ENCODE assay signal across 12 cellular contexts in genomic region chr17:45022655-45023339, GRCh38. TPM values are rescaled to one million over a fixed set of nuclear protein-coding genes. Genes with fewer than 3 reads are reported as not detected.
DNase-seq lines count a peak whose midpoint lies in the region; TF ChIP-seq lines count a peak whose summit lies in the region.
"Had no signal": no experiment of that assay in that cellular context is flagged by ENCODE, and none has a peak within 500 bp of the region (broad histone marks: within the 10 kb centered on the region; RNA-seq: fewer than 3 reads in every experiment).

No MANE protein-coding gene starts in this region.

- H3K9me3 ChIP-seq in ovary (no peaks in the 10 kb centered on the region), spleen (no peaks in the 10 kb centered on the region)
- H3K9me3 ChIP-seq: right atrium auricular region had no signal

- DNase-seq in ELF-1 (ENCODE audit: low read depth, low spot score), result peak; percentile 49
- peak; percentile 89 for DNase-seq in NCI-H1694 (lab: John Stamatoyannopoulos, UW)
- DNase-seq in ovary, result no peak
- no peak for DNase-seq in ACHN
- no peak for DNase-seq in nephron progenitor cell
- DNase-seq in spleen, result no peak
- DNase-seq in nucleus accumbens (lab: John Stamatoyannopoulos, UW), result no peak
- DNase-seq: GDM1 had no signal

- H3K27ac ChIP-seq in ovary (peak overlapping the region; percentile 60 to 79), spleen (no peak overlapping the region)
- H3K27ac ChIP-seq: C4-2B had no signal

- 77 to 87% (median 81%) methylated on average over 13 of the region's 13 CpGs for WGBS in ovary, 3 donors
- 73 to 86% (median 80%) methylated on average over 11 to 13 of the region's 13 CpGs for WGBS in spleen, 5 donors

- H3K27ac Mint-ChIP-seq in brain (peak overlapping the region; percentile 38 to 92 (median 76)), nephron progenitor cell (no peak overlapping the region)

- no peak for TF ChIP-seq CTCF in brain (conservative IDR thresholded peaks at IDR 0.05)
- no peak for TF ChIP-seq CTCF in ovary (IDR thresholded peaks at IDR 0.05)
- no peak for TF ChIP-seq CTCF in nephron progenitor cell (IDR thresholded peaks at IDR 0.05)
- TF ChIP-seq CTCF in spleen (IDR thresholded peaks at IDR 0.05 in 8 of 11, conservative IDR thresholded peaks at IDR 0.05 in 3 of 11), result no peak

- H3K4me1 Mint-ChIP-seq in brain, result peaks cover 45% of the 10 kb centered on the region
- peaks cover 35% of the 10 kb centered on the region for H3K4me1 Mint-ChIP-seq in nephron progenitor cell

- H3K36me3 Mint-ChIP-seq in brain (peaks cover 17% of the 10 kb centered on the region), nephron progenitor cell (ENCODE audit: low read depth) (peaks cover 24% of the 10 kb centered on the region)

- H3K9me3 Mint-ChIP-seq in brain (peaks cover 0 to 2% (median 0%) of the 10 kb centered on the region in 5 experiments), nephron progenitor cell (no peaks in the 10 kb centered on the region)

- in situ Hi-C loops in ACHN (cut with HindIII; ENCODE audit: low pct_ligation_motif_present, low pct_unique_long_range_greater_than_20kb, low sequenced_read_pairs), result loop anchor here (10.0 kb wide), 1 partner anchor 102 kb away; no protein-coding TSS in a partner anchor

- TF ChIP-seq EP300 in ovary (IDR thresholded peaks at IDR 0.05), result no peak

- H3K4me3 ChIP-seq in ovary, result no peak overlapping the region
- H3K4me3 ChIP-seq in spleen, result no peak overlapping the region

- H3K4me1 ChIP-seq in ovary (ENCODE audit: insufficient read depth) (peaks cover 9% of the 10 kb centered on the region), spleen (peaks cover 14 to 48% (median 38%) of the 10 kb centered on the region in 6 donors)

- H3K4me3 Mint-ChIP-seq in brain (peak overlapping the region in 2 of 5 experiments; percentile 19 to 51), nephron progenitor cell (no peak overlapping the region)

- intact Hi-C loops in ovary (cut with DNase I), result loop anchor here (2.0 to 10.0 kb wide), 7 partner anchors 72 to 248 kb away; no protein-coding TSS in a partner anchor
- intact Hi-C loops in spleen (cut with DNase I; ENCODE audit: low total_unique reads), result loop anchor here (5.0 kb wide), 2 partner anchors 100 to 245 kb away; no protein-coding TSS in a partner anchor

- H3K36me3 ChIP-seq in ovary (no peaks in the 10 kb centered on the region), spleen (peaks cover 0 to 26% (median 0%) of the 10 kb centered on the region in 6 donors)
- H3K36me3 ChIP-seq: right atrium auricular region had no signal

- H3K27me3 ChIP-seq in ovary (no peaks in the 10 kb centered on the region), spleen (replicated peaks in 1 of 7) (peaks cover 0 to 45% (median 32%) of the 10 kb centered on the region in 7 donors)
- H3K27me3 ChIP-seq: right atrium auricular region had no signal

- TF ChIP-seq POLR2A in ovary (IDR thresholded peaks at IDR 0.05) (no peak), spleen (IDR thresholded peaks at IDR 0.05) (no peak)

- peaks cover 8% of the 10 kb centered on the region for H3K27me3 Mint-ChIP-seq in brain
- peaks cover 32% of the 10 kb centered on the region for H3K27me3 Mint-ChIP-seq in nephron progenitor cell (ENCODE audit: low read depth, poor library complexity)

RNA-seq across cellular contexts. Expression of gene DCAKD, which starts 28.6 kb away (rescaled TPM):
- polyA plus RNA-seq in brain (ENCODE audit: insufficient read depth, low read depth, low replicate concordance) (95.0 TPM), ovary (10 to 100 TPM; 19.8 to 27.0 TPM), spleen (10 to 100 TPM in 2 of 3 donors, 1 to 10 TPM in 1; 7.2 to 10.9 (median 10.4) TPM)
- total RNA-seq in ovary (10 to 100 TPM; 30.9 to 62.3 (median 48.0) TPM), spleen (10 to 100 TPM; 16.0 to 23.7 (median 19.6) TPM)

RNA-seq across cellular contexts. Expression of gene NMT1, which starts 38.3 kb away (rescaled TPM):
- polyA plus RNA-seq in brain (ENCODE audit: insufficient read depth, low read depth, low replicate concordance) (60.8 TPM), ovary (10 to 100 TPM; 23.0 to 66.5 TPM), spleen (10 to 100 TPM; 37.5 to 58.7 (median 37.7) TPM)
- total RNA-seq in ovary (10 to 100 TPM; 25.5 to 91.4 (median 79.3) TPM), spleen (100 to 1,000 TPM in 2 of 7 donors, 10 to 100 TPM in 5; 49.7 to 108 (median 94.4) TPM)

RNA-seq across cellular contexts. Expression of gene C1QL1, which starts 54.7 kb away (rescaled TPM):
- polyA plus RNA-seq in brain (ENCODE audit: insufficient read depth, low read depth, low replicate concordance) (47.6 TPM), ovary (under 1 TPM in 1 of 2 donors, not detected in 1; 0.64 TPM), spleen (under 1 TPM in 1 of 3 donors, not detected in 2; 0.38 TPM)
- total RNA-seq in ovary (1 to 10 TPM in 3 of 7 donors, under 1 TPM in 2, not detected in 2; 0.20 to 6.0 (median 1.1) TPM), spleen (under 1 TPM in 1 of 7 donors, not detected in 6; 0.20 TPM)
- polyA plus RNA-seq: aorta had no signal

Comparison
In these comparisons a context has a peak if more than half of its experiments do, and no peak if none do; other contexts are left out.
1. DNase-seq: peak in ELF-1 (single experiment) and NCI-H1694 (single experiment); none in ovary (0 of 5), ACHN (single experiment), nephron progenitor cell (single experiment), spleen (single experiment) and nucleus accumbens (0 of 56).
2. H3K27ac ChIP-seq: peak in ovary (2 of 2); none in spleen (0 of 8).
3. RNA of gene C1QL1, which starts 54.7 kb away (polyA plus RNA-seq): 47.6 TPM in brain (single experiment); 0.64 TPM in ovary and 0.38 TPM in spleen; every median in the first group is over 10 times any median in the second.